Comparison of ENCODE assay signal across 1 cellular context in the genomic region with DNA sequence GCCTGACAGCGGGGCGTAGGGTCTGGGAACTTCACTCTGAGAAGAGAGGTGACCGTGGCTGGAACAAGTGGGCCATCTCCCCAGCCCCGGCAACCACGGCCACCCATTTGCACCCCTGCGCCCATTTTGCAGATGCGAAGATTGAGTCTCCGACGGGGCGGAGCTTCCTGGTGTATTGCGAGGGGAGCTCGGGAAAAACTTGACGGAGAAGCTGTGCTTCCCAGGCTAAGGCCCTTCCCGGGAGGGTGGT.
TF ChIP-seq lines count a peak whose summit lies in the region.

No MANE protein-coding gene starts in this region.

TF ChIP-seq in HepG2, 621 proteins besides CTCF, POLR2A, EP300 and RAD21 (continues in another document):
- TF ChIP-seq ZNF781 (CRISPR knock-in tag; IDR thresholded peaks at IDR 0.05; ENCODE audit: borderline replicate concordance, not compliant biosample characterization) = no peak
- TF ChIP-seq, protein P1, sequence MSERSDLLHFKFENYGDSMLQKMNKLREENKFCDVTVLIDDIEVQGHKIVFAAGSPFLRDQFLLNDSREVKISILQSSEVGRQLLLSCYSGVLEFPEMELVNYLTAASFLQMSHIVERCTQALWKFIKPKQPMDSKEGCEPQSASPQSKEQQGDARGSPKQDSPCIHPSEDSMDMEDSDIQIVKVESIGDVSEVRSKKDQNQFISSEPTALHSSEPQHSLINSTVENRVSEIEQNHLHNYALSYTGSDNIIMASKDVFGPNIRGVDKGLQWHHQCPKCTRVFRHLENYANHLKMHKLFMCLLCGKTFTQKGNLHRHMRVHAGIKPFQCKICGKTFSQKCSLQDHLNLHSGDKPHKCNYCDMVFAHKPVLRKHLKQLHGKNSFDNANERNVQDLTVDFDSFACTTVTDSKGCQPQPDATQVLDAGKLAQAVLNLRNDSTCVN (CRISPR knock-in tag; IDR thresholded peaks at IDR 0.05; ENCODE audit: borderline replicate concordance) = no peak
- no peak for TF ChIP-seq MEIS1 (CRISPR knock-in tag; IDR thresholded peaks at IDR 0.05; ENCODE audit: borderline replicate concordance)
- no peak for TF ChIP-seq NCOR1 (IDR thresholded peaks at IDR 0.05; ENCODE audit: borderline replicate concordance, low read length)
- TF ChIP-seq ZNF354B (CRISPR knock-in tag; IDR thresholded peaks at IDR 0.05) = peak; percentile 19; the same call in 1 of the 2 replicates
- no peak for TF ChIP-seq TBL1XR1 (IDR thresholded peaks at IDR 0.05; ENCODE audit: borderline replicate concordance, low read length, partially characterized antibody)
- TF ChIP-seq FOXA1 (IDR thresholded peaks at IDR 0.05) = no peak
- TF ChIP-seq FOXA1 (CRISPR knock-in tag; IDR thresholded peaks at IDR 0.05) = no peak
- TF ChIP-seq PRMT3 (CRISPR knock-in tag; IDR thresholded peaks at IDR 0.05; ENCODE audit: borderline replicate concordance, low read depth) = no peak
- TF ChIP-seq DNMT3B (CRISPR knock-in tag; conservative IDR thresholded peaks at IDR 0.05) = no peak
- TF ChIP-seq ZNF687 (CRISPR knock-in tag; IDR thresholded peaks at IDR 0.05) = no peak
- 0 out of 2 replicates have a peak, but pooled peaks have one; percentile 70 for TF ChIP-seq ZNF552 (CRISPR knock-in tag; IDR thresholded peaks at IDR 0.05; ENCODE audit: borderline replicate concordance)
- no peak for TF ChIP-seq ZNF800 (CRISPR knock-in tag; IDR thresholded peaks at IDR 0.05)
- TF ChIP-seq NR2C2 (CRISPR knock-in tag; IDR thresholded peaks at IDR 0.05; ENCODE audit: borderline replicate concordance) = no peak
- no peak for TF ChIP-seq ISL2 (CRISPR knock-in tag; IDR thresholded peaks at IDR 0.05)
- no peak for TF ChIP-seq RORA (CRISPR knock-in tag; IDR thresholded peaks at IDR 0.05)
- no peak for TF ChIP-seq TMF1 (CRISPR knock-in tag; IDR thresholded peaks at IDR 0.05; ENCODE audit: low read depth)
- TF ChIP-seq, protein P2, sequence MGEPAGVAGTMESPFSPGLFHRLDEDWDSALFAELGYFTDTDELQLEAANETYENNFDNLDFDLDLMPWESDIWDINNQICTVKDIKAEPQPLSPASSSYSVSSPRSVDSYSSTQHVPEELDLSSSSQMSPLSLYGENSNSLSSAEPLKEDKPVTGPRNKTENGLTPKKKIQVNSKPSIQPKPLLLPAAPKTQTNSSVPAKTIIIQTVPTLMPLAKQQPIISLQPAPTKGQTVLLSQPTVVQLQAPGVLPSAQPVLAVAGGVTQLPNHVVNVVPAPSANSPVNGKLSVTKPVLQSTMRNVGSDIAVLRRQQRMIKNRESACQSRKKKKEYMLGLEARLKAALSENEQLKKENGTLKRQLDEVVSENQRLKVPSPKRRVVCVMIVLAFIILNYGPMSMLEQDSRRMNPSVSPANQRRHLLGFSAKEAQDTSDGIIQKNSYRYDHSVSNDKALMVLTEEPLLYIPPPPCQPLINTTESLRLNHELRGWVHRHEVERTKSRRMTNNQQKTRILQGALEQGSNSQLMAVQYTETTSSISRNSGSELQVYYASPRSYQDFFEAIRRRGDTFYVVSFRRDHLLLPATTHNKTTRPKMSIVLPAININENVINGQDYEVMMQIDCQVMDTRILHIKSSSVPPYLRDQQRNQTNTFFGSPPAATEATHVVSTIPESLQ (CRISPR knock-in tag; conservative IDR thresholded peaks at IDR 0.05) = no peak
- no peak for TF ChIP-seq ZNF350 (CRISPR knock-in tag; IDR thresholded peaks at IDR 0.05; ENCODE audit: borderline replicate concordance, low read depth)
- TF ChIP-seq TP53 (CRISPR knock-in tag; conservative IDR thresholded peaks at IDR 0.05) = no peak
- no peak for TF ChIP-seq ELF4 (CRISPR knock-in tag; IDR thresholded peaks at IDR 0.05; ENCODE audit: borderline replicate concordance)
- TF ChIP-seq KDM2A (CRISPR knock-in tag; IDR thresholded peaks at IDR 0.05; ENCODE audit: borderline replicate concordance, low read depth) = peak; percentile 20
- TF ChIP-seq RBFOX2 (IDR thresholded peaks at IDR 0.05; ENCODE audit: low read depth, low read length) = no peak
- TF ChIP-seq REPIN1 (CRISPR knock-in tag; IDR thresholded peaks at IDR 0.05; ENCODE audit: borderline replicate concordance, low read depth) = no peak
- TF ChIP-seq BRD4 (CRISPR knock-in tag; IDR thresholded peaks at IDR 0.05) = no peak; the same call in 1 of the 2 replicates
- no peak for TF ChIP-seq PRDM15 (CRISPR knock-in tag; IDR thresholded peaks at IDR 0.05)
- no peak for TF ChIP-seq ARNT (IDR thresholded peaks at IDR 0.05)
- TF ChIP-seq, protein P3, sequence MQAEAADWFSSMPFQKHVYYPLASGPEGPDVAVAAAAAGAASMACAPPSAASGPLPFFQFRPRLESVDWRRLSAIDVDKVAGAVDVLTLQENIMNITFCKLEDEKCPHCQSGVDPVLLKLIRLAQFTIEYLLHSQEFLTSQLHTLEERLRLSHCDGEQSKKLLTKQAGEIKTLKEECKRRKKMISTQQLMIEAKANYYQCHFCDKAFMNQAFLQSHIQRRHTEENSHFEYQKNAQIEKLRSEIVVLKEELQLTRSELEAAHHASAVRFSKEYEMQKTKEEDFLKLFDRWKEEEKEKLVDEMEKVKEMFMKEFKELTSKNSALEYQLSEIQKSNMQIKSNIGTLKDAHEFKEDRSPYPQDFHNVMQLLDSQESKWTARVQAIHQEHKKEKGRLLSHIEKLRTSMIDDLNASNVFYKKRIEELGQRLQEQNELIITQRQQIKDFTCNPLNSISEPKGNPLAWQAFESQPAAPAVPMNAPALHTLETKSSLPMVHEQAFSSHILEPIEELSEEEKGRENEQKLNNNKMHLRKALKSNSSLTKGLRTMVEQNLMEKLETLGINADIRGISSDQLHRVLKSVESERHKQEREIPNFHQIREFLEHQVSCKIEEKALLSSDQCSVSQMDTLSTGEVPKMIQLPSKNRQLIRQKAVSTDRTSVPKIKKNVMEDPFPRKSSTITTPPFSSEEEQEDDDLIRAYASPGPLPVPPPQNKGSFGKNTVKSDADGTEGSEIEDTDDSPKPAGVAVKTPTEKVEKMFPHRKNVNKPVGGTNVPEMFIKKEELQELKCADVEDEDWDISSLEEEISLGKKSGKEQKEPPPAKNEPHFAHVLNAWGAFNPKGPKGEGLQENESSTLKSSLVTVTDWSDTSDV (CRISPR knock-in tag; IDR thresholded peaks at IDR 0.05) = no peak
- no peak for TF ChIP-seq SPEN (CRISPR knock-in tag; IDR thresholded peaks at IDR 0.05; ENCODE audit: low read depth)
- TF ChIP-seq TAF1 (CRISPR knock-in tag; IDR thresholded peaks at IDR 0.05) = no peak
- no peak for TF ChIP-seq SCMH1 (CRISPR knock-in tag; IDR thresholded peaks at IDR 0.05; ENCODE audit: borderline replicate concordance)
- no peak; the same call in 1 of the 2 replicates for TF ChIP-seq ZNF570 (CRISPR knock-in tag; IDR thresholded peaks at IDR 0.05; ENCODE audit: borderline replicate concordance)
- TF ChIP-seq ZNF629 (CRISPR knock-in tag; conservative IDR thresholded peaks at IDR 0.05) = peak; percentile 100
- no peak for TF ChIP-seq ZNF367 (CRISPR knock-in tag; IDR thresholded peaks at IDR 0.05; ENCODE audit: borderline replicate concordance)
- TF ChIP-seq NFKBIZ (CRISPR knock-in tag; IDR thresholded peaks at IDR 0.05) = no peak
- TF ChIP-seq NFKB2 (CRISPR knock-in tag; IDR thresholded peaks at IDR 0.05; ENCODE audit: borderline replicate concordance) = no peak
- TF ChIP-seq ZNF225 (CRISPR knock-in tag; IDR thresholded peaks at IDR 0.05) = no peak; the same call in 1 of the 2 replicates
- peak; percentile 29; the same call in 1 of the 2 replicates for TF ChIP-seq ZNF670 (CRISPR knock-in tag; IDR thresholded peaks at IDR 0.05; ENCODE audit: borderline replicate concordance)
- TF ChIP-seq FOXA3 (CRISPR knock-in tag; IDR thresholded peaks at IDR 0.05) = no peak
- no peak for TF ChIP-seq ARID2 (CRISPR knock-in tag; IDR thresholded peaks at IDR 0.05; ENCODE audit: borderline replicate concordance)
- peak; percentile 41; the same call in 1 of the 2 replicates for TF ChIP-seq TGIF2 (CRISPR knock-in tag; IDR thresholded peaks at IDR 0.05)
- TF ChIP-seq, protein P4, sequence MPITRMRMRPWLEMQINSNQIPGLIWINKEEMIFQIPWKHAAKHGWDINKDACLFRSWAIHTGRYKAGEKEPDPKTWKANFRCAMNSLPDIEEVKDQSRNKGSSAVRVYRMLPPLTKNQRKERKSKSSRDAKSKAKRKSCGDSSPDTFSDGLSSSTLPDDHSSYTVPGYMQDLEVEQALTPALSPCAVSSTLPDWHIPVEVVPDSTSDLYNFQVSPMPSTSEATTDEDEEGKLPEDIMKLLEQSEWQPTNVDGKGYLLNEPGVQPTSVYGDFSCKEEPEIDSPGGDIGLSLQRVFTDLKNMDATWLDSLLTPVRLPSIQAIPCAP (CRISPR knock-in tag; IDR thresholded peaks at IDR 0.05; ENCODE audit: low read depth) = no peak
- no peak for TF ChIP-seq ZNF547 (CRISPR knock-in tag; IDR thresholded peaks at IDR 0.05)
- TF ChIP-seq SP5 (CRISPR knock-in tag; IDR thresholded peaks at IDR 0.05; ENCODE audit: borderline replicate concordance, low read depth) = peak; percentile 57; the same call in 1 of the 2 replicates
- TF ChIP-seq, protein P5, sequence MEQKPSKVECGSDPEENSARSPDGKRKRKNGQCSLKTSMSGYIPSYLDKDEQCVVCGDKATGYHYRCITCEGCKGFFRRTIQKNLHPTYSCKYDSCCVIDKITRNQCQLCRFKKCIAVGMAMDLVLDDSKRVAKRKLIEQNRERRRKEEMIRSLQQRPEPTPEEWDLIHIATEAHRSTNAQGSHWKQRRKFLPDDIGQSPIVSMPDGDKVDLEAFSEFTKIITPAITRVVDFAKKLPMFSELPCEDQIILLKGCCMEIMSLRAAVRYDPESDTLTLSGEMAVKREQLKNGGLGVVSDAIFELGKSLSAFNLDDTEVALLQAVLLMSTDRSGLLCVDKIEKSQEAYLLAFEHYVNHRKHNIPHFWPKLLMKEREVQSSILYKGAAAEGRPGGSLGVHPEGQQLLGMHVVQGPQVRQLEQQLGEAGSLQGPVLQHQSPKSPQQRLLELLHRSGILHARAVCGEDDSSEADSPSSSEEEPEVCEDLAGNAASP (CRISPR knock-in tag; IDR thresholded peaks at IDR 0.05; ENCODE audit: borderline replicate concordance) = no peak
